Comparison of ENCODE assay signal across 16 cellular contexts in the genomic region with DNA sequence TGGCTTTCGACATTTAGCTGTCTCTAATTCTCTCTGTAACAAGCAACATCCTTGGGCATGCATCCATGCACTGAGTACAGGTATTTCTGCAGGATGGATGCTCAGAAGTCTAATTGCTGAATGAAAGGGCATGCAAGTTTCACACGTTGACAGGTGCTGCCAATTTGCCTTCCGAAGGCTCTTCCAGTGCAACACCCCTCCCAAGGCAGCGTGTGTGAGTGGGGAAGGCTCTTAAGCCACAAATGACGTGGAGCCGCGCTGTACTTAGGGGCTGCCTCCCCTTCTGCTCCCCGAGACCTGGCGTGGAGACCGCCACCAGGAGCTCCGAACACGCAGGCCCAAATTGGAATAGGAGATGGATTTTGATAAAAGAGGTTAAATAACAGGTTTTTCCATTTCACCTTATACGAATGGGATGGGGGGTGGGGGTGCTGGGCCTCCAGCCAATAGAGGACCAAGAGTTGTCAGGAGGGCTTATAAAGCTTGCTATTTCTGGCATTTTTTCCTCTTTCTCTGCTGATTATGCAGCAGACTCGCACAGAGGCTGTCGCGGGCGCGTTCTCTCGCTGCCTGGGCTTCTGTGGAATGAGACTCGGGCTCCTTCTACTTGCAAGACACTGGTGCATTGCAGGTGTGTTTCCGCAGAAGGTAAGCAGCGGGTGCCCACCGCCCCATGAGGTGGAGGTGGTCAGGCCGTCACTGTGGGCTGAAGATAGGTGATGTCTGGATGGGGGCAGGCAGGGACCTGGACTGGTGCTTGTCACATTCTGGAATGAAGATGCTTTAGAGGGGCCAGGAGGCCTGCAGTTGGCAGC. TPM values are rescaled to one million over a fixed set of nuclear protein-coding genes. Genes with fewer than 3 reads are reported as not detected.
DNase-seq lines count a peak whose midpoint lies in the region; ATAC-seq lines count a peak whose summit lies in the region.
"Had no signal": no experiment of that assay in that cellular context is flagged by ENCODE, and none has a peak within 500 bp of the region (broad histone marks: within the 10 kb centered on the region; RNA-seq: fewer than 3 reads in every experiment).

No MANE protein-coding gene starts in this region.

- H3K9ac ChIP-seq in SK-N-MC (ENCODE audit: insufficient read length), result no peak overlapping the region
- no peak overlapping the region for H3K9ac ChIP-seq in mesendoderm (ENCODE audit: low read length)

- no peaks in the 10 kb centered on the region for H3K79me2 ChIP-seq in mesendoderm (ENCODE audit: control insufficient read depth, insufficient read depth, low read length)

- no peak overlapping the region for H3K23ac ChIP-seq in mesendoderm (ENCODE audit: low read length)

- no peak overlapping the region for H3K56ac ChIP-seq in mesendoderm (ENCODE audit: low read length)

- peaks cover 53% of the 10 kb centered on the region for H3K27me3 Mint-ChIP-seq in activated T-cell treated with anti-CD3 and anti-CD28 coated beads, Interleukin-2, amount 50 U/mL, for 72 hours (ENCODE audit: low read depth)
- H3K27me3 Mint-ChIP-seq in activated T-cell treated with anti-CD3 and anti-CD28 coated beads, Interleukin-2, amount 50 U/mL, for 24 hours, result peaks cover 28% of the 10 kb centered on the region
- H3K27me3 Mint-ChIP-seq in naive thymus-derived CD4-positive, alpha-beta T cell, result peaks cover 0 to 39% (median 3%) of the 10 kb centered on the region in 5 donors

- H3K4ac ChIP-seq in mesendoderm (ENCODE audit: low read depth, low read length), result no peak overlapping the region

- H3K18ac ChIP-seq in mesendoderm (ENCODE audit: low read length), result no peak overlapping the region

- WGBS in mesendoderm (ENCODE audit: extremely low coverage, insufficient coverage, low lambda C conversion rate), result no CpG with 5 or more reads among the region's 24 CpGs

- H2BK5ac ChIP-seq in mesendoderm (ENCODE audit: low read length), result no peak overlapping the region

- no peak for ATAC-seq in activated T-cell treated with anti-CD3 and anti-CD28 coated beads, Interleukin-2, amount 50 U/mL, for 72 hours (replicated peaks in 1 of 2)
- no peak for ATAC-seq in naive thymus-derived CD4-positive, alpha-beta T cell
- no peak for ATAC-seq in HG03571 (IDR thresholded peaks at IDR 0.05; ENCODE audit: unreplicated experiment)
- ATAC-seq: HCT116, HepG2 had no signal

- H2BK15ac ChIP-seq in mesendoderm (replicated peaks; ENCODE audit: low read depth), result no peak overlapping the region

- no peak overlapping the region for H4K5ac ChIP-seq in mesendoderm (ENCODE audit: low read length)

- no peaks in the 10 kb centered on the region for H3K79me1 ChIP-seq in mesendoderm (ENCODE audit: low read length)

- peaks cover 0 to 3% of the 10 kb centered on the region in 2 donors for H3K36me3 Mint-ChIP-seq in activated T-cell treated with anti-CD3 and anti-CD28 coated beads, Interleukin-2, amount 50 U/mL, for 72 hours (ENCODE audit: insufficient read depth in 2 of 2)
- H3K36me3 Mint-ChIP-seq in activated T-cell treated with anti-CD3 and anti-CD28 coated beads, Interleukin-2, amount 50 U/mL, for 24 hours (ENCODE audit: low read depth), result no peaks in the 10 kb centered on the region
- peaks cover 0 to 9% (median 0%) of the 10 kb centered on the region in 5 donors for H3K36me3 Mint-ChIP-seq in naive thymus-derived CD4-positive, alpha-beta T cell

- H3K27ac ChIP-seq in SK-N-MC (peak overlapping the region; percentile 63), mesendoderm (ENCODE audit: low read depth, low read length) (no peak overlapping the region)
- H3K27ac ChIP-seq in naive thymus-derived CD4-positive, alpha-beta T cell (ENCODE audit: low read depth, low read length), result no peak overlapping the region

- peak overlapping the region; percentile 4 for H3K27ac Mint-ChIP-seq in activated T-cell treated with anti-CD3 and anti-CD28 coated beads, Interleukin-2, amount 50 U/mL, for 72 hours
- H3K27ac Mint-ChIP-seq in activated T-cell treated with anti-CD3 and anti-CD28 coated beads, Interleukin-2, amount 50 U/mL, for 24 hours, result no peak overlapping the region
- peak overlapping the region in 3 of 9 donors; percentile 22 to 73 (median 23) for H3K27ac Mint-ChIP-seq in naive thymus-derived CD4-positive, alpha-beta T cell

- H3K36me3 ChIP-seq in SK-N-MC (ENCODE audit: insufficient read depth, low read length) (no peaks in the 10 kb centered on the region), mesendoderm (ENCODE audit: control insufficient read depth, insufficient read depth, low read length) (no peaks in the 10 kb centered on the region)
- H3K36me3 ChIP-seq in naive thymus-derived CD4-positive, alpha-beta T cell (ENCODE audit: control insufficient read depth in 2 of 3, insufficient read depth in 3 of 3, low read length in 3 of 3), result no peaks in the 10 kb centered on the region

- H2BK120ac ChIP-seq in mesendoderm (ENCODE audit: low read depth, low read length), result no peak overlapping the region

- peaks cover 44 to 56% of the 10 kb centered on the region in 2 donors for H3K4me1 ChIP-seq in naive thymus-derived CD4-positive, alpha-beta T cell (ENCODE audit: control insufficient read depth in 2 of 2, insufficient read depth in 2 of 2, low read length in 2 of 2)
- H3K4me1 ChIP-seq in mesendoderm (ENCODE audit: control insufficient read depth, low read depth, low read length), result no peaks in the 10 kb centered on the region

- POLR2A ChIA-PET in naive thymus-derived CD4-positive, alpha-beta T cell (lab: Charles Lee), result interaction anchor here (1.6 kb wide), 1 partner anchor 14 kb away, joined by 4 read pairs; no protein-coding TSS in a partner anchor

- CTCF ChIA-PET in naive thymus-derived CD4-positive, alpha-beta T cell (lab: Charles Lee), result no interaction called here

- H3K4me2 ChIP-seq in mesendoderm (ENCODE audit: low read length), result no peak overlapping the region

- H3K9me3 Mint-ChIP-seq in activated T-cell treated with anti-CD3 and anti-CD28 coated beads, Interleukin-2, amount 50 U/mL, for 72 hours, result no peaks in the 10 kb centered on the region
- H3K9me3 Mint-ChIP-seq in activated T-cell treated with anti-CD3 and anti-CD28 coated beads, Interleukin-2, amount 50 U/mL, for 24 hours, result no peaks in the 10 kb centered on the region
- H3K9me3 Mint-ChIP-seq in naive thymus-derived CD4-positive, alpha-beta T cell, result no peaks in the 10 kb centered on the region

- no peaks in the 10 kb centered on the region for H3K9me3 ChIP-seq in SK-N-MC (ENCODE audit: low read depth, low read length)
- no peaks in the 10 kb centered on the region for H3K9me3 ChIP-seq in naive thymus-derived CD4-positive, alpha-beta T cell (ENCODE audit: control insufficient read depth in 2 of 3, low read length in 3 of 3)

- no peak for DNase-seq in activated T-cell treated with anti-CD3 and anti-CD28 coated beads, Interleukin-2, amount 50 U/mL, for 72 hours
- no peak for DNase-seq in activated T-cell treated with anti-CD3 and anti-CD28 coated beads, Interleukin-2, amount 50 U/mL, for 24 hours
- DNase-seq in SK-N-MC (ENCODE audit: low read depth, low spot score) (no peak), cortex of kidney (lab: John Stamatoyannopoulos, UW) (no peak), mesendoderm (no peak), UCSD-AML1 (lab: John Stamatoyannopoulos, UW; ENCODE audit: unreplicated experiment) (no peak)
- no peak for DNase-seq in naive thymus-derived CD4-positive, alpha-beta T cell
- DNase-seq: MV-4-11; NCI-H1436; NCI-H2029 treated with DMSO at 0.1 percent for 48 hours; NCI-H226; NCI-H69; NK-92 treated with Interleukin-12 subunit alpha and Interleukin-12 subunit beta, amount 100 ng/mL, for 24 hours had no signal

- no peak overlapping the region for H2AK5ac ChIP-seq in mesendoderm (ENCODE audit: low read length)

- peaks cover 80% of the 10 kb centered on the region for H3K4me1 Mint-ChIP-seq in activated T-cell treated with anti-CD3 and anti-CD28 coated beads, Interleukin-2, amount 50 U/mL, for 72 hours (ENCODE audit: low read depth)
- H3K4me1 Mint-ChIP-seq in activated T-cell treated with anti-CD3 and anti-CD28 coated beads, Interleukin-2, amount 50 U/mL, for 24 hours (ENCODE audit: low read depth), result peaks cover 72% of the 10 kb centered on the region
- peaks cover 70 to 95% (median 86%) of the 10 kb centered on the region in 7 donors for H3K4me1 Mint-ChIP-seq in naive thymus-derived CD4-positive, alpha-beta T cell

- H4K8ac ChIP-seq in mesendoderm (ENCODE audit: low read depth, low read length), result no peak overlapping the region

- H3K4me3 Mint-ChIP-seq in activated T-cell treated with anti-CD3 and anti-CD28 coated beads, Interleukin-2, amount 50 U/mL, for 72 hours, result no peak overlapping the region
- H3K4me3 Mint-ChIP-seq in activated T-cell treated with anti-CD3 and anti-CD28 coated beads, Interleukin-2, amount 50 U/mL, for 24 hours, result no peak overlapping the region
- peak overlapping the region in 7 of 10 donors; percentile 7 to 63 (median 30) for H3K4me3 Mint-ChIP-seq in naive thymus-derived CD4-positive, alpha-beta T cell

- no peaks in the 10 kb centered on the region for H3K27me3 ChIP-seq in naive thymus-derived CD4-positive, alpha-beta T cell (ENCODE audit: control insufficient read depth in 2 of 2, insufficient read depth in 2 of 2, low read length in 2 of 2)
- no peaks in the 10 kb centered on the region for H3K27me3 ChIP-seq in mesendoderm (ENCODE audit: insufficient read depth, low read length, poor library complexity)

- intact Hi-C loops in naive thymus-derived CD4-positive, alpha-beta T cell (cut with micrococcal nuclease), result no loop called here

- H3K4me3 ChIP-seq in SK-N-MC (no peak overlapping the region), mesendoderm (ENCODE audit: low read length) (no peak overlapping the region)
- no peak overlapping the region for H3K4me3 ChIP-seq in naive thymus-derived CD4-positive, alpha-beta T cell (ENCODE audit: low read length)

RNA-seq across cellular contexts. Expression of gene TOX2, which starts 30.9 kb away (rescaled TPM):
- total RNA-seq in activated T-cell treated with anti-CD3 and anti-CD28 coated beads, Interleukin-2, amount 50 U/mL, for 72 hours, result 10 to 100 TPM; 17.5 to 42.8 TPM
- total RNA-seq in naive thymus-derived CD4-positive, alpha-beta T cell, result 1 to 10 TPM in 2 of 5 experiments, under 1 TPM in 3; 0.22 to 7.1 (median 0.96) TPM
- polyA plus RNA-seq in naive thymus-derived CD4-positive, alpha-beta T cell, result 1 to 10 TPM; 1.6 to 4.0 TPM
- 3.4 TPM for polyA plus RNA-seq in mesendoderm (2013, experiment 1 of 2)
- polyA plus RNA-seq in mesendoderm (2013, experiment 2 of 2), result 3.7 TPM
- total RNA-seq: HepG2 had no signal
- polyA plus RNA-seq: HepG2 had no signal

Comparison
In these comparisons a context has a peak if more than half of its experiments do, and no peak if none do; other contexts are left out.
1. H3K4me3 Mint-ChIP-seq: peak in naive thymus-derived CD4-positive, alpha-beta T cell (7 of 10); none in activated T-cell treated with anti-CD3 and anti-CD28 coated beads, Interleukin-2, amount 50 U/mL, for 72 hours (0 of 2) and activated T-cell treated with anti-CD3 and anti-CD28 coated beads, Interleukin-2, amount 50 U/mL, for 24 hours (single experiment).